14 cellular contexts compared by ENCODE assay signal in the genomic region with DNA sequence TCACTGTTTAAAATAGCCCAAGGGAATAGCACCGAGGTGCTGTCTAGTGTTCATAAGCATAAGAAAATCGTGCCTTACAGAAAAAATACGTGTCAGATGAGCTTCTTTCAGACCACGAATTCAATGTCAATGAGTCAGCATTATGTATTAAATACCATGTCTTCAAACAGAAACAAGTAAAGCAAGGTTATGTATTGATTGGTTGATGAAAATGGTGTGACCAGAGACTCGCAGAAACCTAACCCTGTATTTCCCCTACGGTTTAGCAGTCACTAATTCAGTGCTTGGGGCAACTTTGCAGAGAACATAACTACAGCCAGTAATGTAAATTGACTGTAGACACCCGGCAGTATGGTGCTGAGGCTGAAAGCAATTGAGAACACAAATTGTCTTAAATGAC.
"Had no signal": no experiment of that assay in that cellular context is flagged by ENCODE, and none has a peak within 500 bp of the region (broad histone marks: within the 10 kb centered on the region; RNA-seq: fewer than 3 reads in every experiment).

No MANE protein-coding gene starts in this region.

- DNase-seq: activated CD4-positive, alpha-beta T cell treated with anti-CD3 and anti-CD28 coated beads, Interleukin-2, amount 50 U/mL, for 48 hours; activated gamma-delta T cell treated with Interleukin-2 at 50 U/mL for 16 hours; activated T-cell treated with anti-CD3 and anti-CD28 coated beads for 4 hours; effector CD4-positive, alpha-beta T cell; esophagus squamous epithelium; nephron progenitor cell; occipital lobe; posterior cingulate gyrus; retina; stimulated activated CD4-positive, alpha-beta T cell treated with anti-CD3 and anti-CD28 coated beads, Interleukin-2, amount 100 ng/mL, for 48 hours; transverse colon had no signal

- H3K4me1 ChIP-seq: esophagus squamous epithelium, transverse colon, vagina had no signal

- ATAC-seq: left lobe of liver had no signal

- H3K9me3 ChIP-seq: esophagus squamous epithelium, transverse colon, vagina had no signal

- H3K36me3 ChIP-seq: esophagus squamous epithelium, transverse colon, vagina had no signal

- H3K4me3 ChIP-seq: esophagus squamous epithelium, lung, transverse colon, vagina had no signal

- H3K27ac ChIP-seq: esophagus squamous epithelium, transverse colon, vagina had no signal

- H3K27me3 ChIP-seq: esophagus squamous epithelium, transverse colon, vagina had no signal
